ENCODE assay signal across 22 cellular contexts in genomic region chr3:57577786-57578185, GRCh38. TPM values are rescaled to one million over a fixed set of nuclear protein-coding genes. Genes with fewer than 3 reads are reported as not detected.
DNase-seq lines count a peak whose midpoint lies in the region; ATAC-seq and TF ChIP-seq lines count a peak whose summit lies in the region.
"Had no signal": no experiment of that assay in that cellular context is flagged by ENCODE, and none has a peak within 500 bp of the region (broad histone marks: within the 10 kb centered on the region; RNA-seq: fewer than 3 reads in every experiment).

No MANE protein-coding gene starts in this region.

- no peak overlapping the region for H3K4me3 Mint-ChIP-seq in activated CD4-positive, alpha-beta T cell treated with anti-CD3 and anti-CD28 coated beads, Interleukin-2, amount 10 ng/mL, durations not matched to agents 24 days and 14 days
- H3K4me3 Mint-ChIP-seq in CD4-positive, CD25-positive, alpha-beta regulatory T cell = no peak overlapping the region
- H3K4me3 Mint-ChIP-seq in central memory CD8-positive, alpha-beta T cell = no peak overlapping the region
- H3K4me3 Mint-ChIP-seq in osteocyte (ENCODE audit: unreplicated experiment) = no peak overlapping the region
- H3K4me3 Mint-ChIP-seq: activated naive CD4-positive, alpha-beta T cell treated with anti-CD3 and anti-CD28 coated beads, Interleukin-2, amount 10 ng/mL, durations not matched to agents 7 days and 5 days; dendritic cell treated with granulocyte-macrophage colony-stimulating factor and Interleukin-4, amounts not matched to agents 40 ng/mL and 50 ng/mL, for 4 days had no signal

- H3K27ac Mint-ChIP-seq in activated CD4-positive, alpha-beta T cell treated with anti-CD3 and anti-CD28 coated beads, Interleukin-2, amount 10 ng/mL, durations not matched to agents 24 days and 14 days = peak overlapping the region; percentile 34
- peak overlapping the region; percentile 18 to 92 (median 78) for H3K27ac Mint-ChIP-seq in CD4-positive, CD25-positive, alpha-beta regulatory T cell
- peak overlapping the region; percentile 66 for H3K27ac Mint-ChIP-seq in central memory CD8-positive, alpha-beta T cell (ENCODE audit: low read depth)
- H3K27ac Mint-ChIP-seq in osteocyte (ENCODE audit: unreplicated experiment) = peak overlapping the region; percentile 10
- H3K27ac Mint-ChIP-seq: activated naive CD4-positive, alpha-beta T cell treated with anti-CD3 and anti-CD28 coated beads, Interleukin-2, amount 10 ng/mL, durations not matched to agents 7 days and 5 days; dendritic cell treated with granulocyte-macrophage colony-stimulating factor and Interleukin-4, amounts not matched to agents 40 ng/mL and 50 ng/mL, for 4 days had no signal

- no peak for DNase-seq in activated CD4-positive, alpha-beta T cell treated with anti-CD3 and anti-CD28 coated beads, Interleukin-2, amount 10 ng/mL, durations not matched to agents 24 days and 14 days
- DNase-seq in activated CD4-positive, alpha-beta T cell treated with anti-CD3 and anti-CD28 coated beads for 4 hours = no peak
- no peak for DNase-seq in CD4-positive, CD25-positive, alpha-beta regulatory T cell
- DNase-seq in central memory CD8-positive, alpha-beta T cell (ENCODE audit: low spot score in 2 of 2) = no peak
- DNase-seq in osteocyte (ENCODE audit: extremely low spot score, unreplicated experiment) = no peak
- no peak for DNase-seq in stimulated activated CD4-positive, alpha-beta T cell treated with anti-CD3 and anti-CD28 coated beads, Interleukin-1b, Interleukin-23, amount 100 ng/mL, for 48 hours
- DNase-seq in SHP77 (lab: John Stamatoyannopoulos, UW) = no peak
- DNase-seq in ovary = no peak
- DNase-seq: activated CD8-positive, alpha-beta memory T cell treated with anti-CD3 and anti-CD28 coated beads for 24 hours; activated naive CD4-positive, alpha-beta T cell treated with anti-CD3 and anti-CD28 coated beads, Interleukin-2, amount 10 ng/mL, durations not matched to agents 7 days and 5 days; aorta; DMS79; GF-D8; NCI-H1417 treated with DMSO at 0.1 percent for 48 hours; NCI-H446; pancreas; right lobe of liver; SK-N-SH; stimulated activated CD4-positive, alpha-beta T cell treated with anti-CD3 and anti-CD28 coated beads, Interleukin-15, amount 100 ng/mL, for 24 hours had no signal

- H3K4me1 Mint-ChIP-seq in activated CD4-positive, alpha-beta T cell treated with anti-CD3 and anti-CD28 coated beads, Interleukin-2, amount 10 ng/mL, durations not matched to agents 24 days and 14 days = peaks cover 13% of the 10 kb centered on the region
- peaks cover 17 to 25% (median 17%) of the 10 kb centered on the region in 4 donors for H3K4me1 Mint-ChIP-seq in CD4-positive, CD25-positive, alpha-beta regulatory T cell
- peaks cover 20% of the 10 kb centered on the region for H3K4me1 Mint-ChIP-seq in central memory CD8-positive, alpha-beta T cell
- H3K4me1 Mint-ChIP-seq in osteocyte (ENCODE audit: unreplicated experiment) = peaks cover 7% of the 10 kb centered on the region

- 88 to 92% (median 89%) methylated on average over 9 of the region's 9 CpGs for WGBS in ovary, 3 donors

- H3K36me3 ChIP-seq in CD4-positive, CD25-positive, alpha-beta regulatory T cell (ENCODE audit: control insufficient read depth, insufficient read depth, low read length) = peaks cover 63% of the 10 kb centered on the region
- H3K36me3 ChIP-seq in ovary = no peaks in the 10 kb centered on the region

- H3K27ac ChIP-seq in CD4-positive, CD25-positive, alpha-beta regulatory T cell (ENCODE audit: insufficient read depth, low read length, poor library complexity, severe bottlenecking) = no peak overlapping the region
- H3K27ac ChIP-seq in ovary = no peak overlapping the region
- H3K27ac ChIP-seq: pancreas, right lobe of liver had no signal

- H3K27me3 Mint-ChIP-seq in activated CD4-positive, alpha-beta T cell treated with anti-CD3 and anti-CD28 coated beads, Interleukin-2, amount 10 ng/mL, durations not matched to agents 24 days and 14 days = no peaks in the 10 kb centered on the region
- H3K27me3 Mint-ChIP-seq in CD4-positive, CD25-positive, alpha-beta regulatory T cell = no peaks in the 10 kb centered on the region
- H3K27me3 Mint-ChIP-seq in central memory CD8-positive, alpha-beta T cell = no peaks in the 10 kb centered on the region
- no peaks in the 10 kb centered on the region for H3K27me3 Mint-ChIP-seq in osteocyte (ENCODE audit: unreplicated experiment)
- H3K27me3 Mint-ChIP-seq: activated naive CD4-positive, alpha-beta T cell treated with anti-CD3 and anti-CD28 coated beads, Interleukin-2, amount 10 ng/mL, durations not matched to agents 7 days and 5 days; dendritic cell treated with granulocyte-macrophage colony-stimulating factor and Interleukin-4, amounts not matched to agents 40 ng/mL and 50 ng/mL, for 4 days had no signal

- no peaks in the 10 kb centered on the region for H3K9me3 ChIP-seq in CD4-positive, CD25-positive, alpha-beta regulatory T cell (ENCODE audit: control insufficient read depth in 2 of 2, low read length in 2 of 2)
- H3K9me3 ChIP-seq in ovary = no peaks in the 10 kb centered on the region
- H3K9me3 ChIP-seq: pancreas, right lobe of liver, SK-N-SH had no signal

- intact Hi-C loops in activated CD4-positive, alpha-beta T cell treated with anti-CD3 and anti-CD28 coated beads, Interleukin-2, amount 10 ng/mL, durations not matched to agents 24 days and 14 days (cut with micrococcal nuclease) = no loop called here
- intact Hi-C loops in ovary (cut with DNase I) = no loop called here

- H3K27me3 ChIP-seq in CD4-positive, CD25-positive, alpha-beta regulatory T cell (ENCODE audit: control insufficient read depth, insufficient read depth, low read length) = no peaks in the 10 kb centered on the region
- no peaks in the 10 kb centered on the region for H3K27me3 ChIP-seq in ovary
- H3K27me3 ChIP-seq: pancreas, right lobe of liver had no signal

- no peaks in the 10 kb centered on the region for H3K4me1 ChIP-seq in CD4-positive, CD25-positive, alpha-beta regulatory T cell (ENCODE audit: control insufficient read depth, insufficient read depth, low read length, poor library complexity, severe bottlenecking)
- no peaks in the 10 kb centered on the region for H3K4me1 ChIP-seq in ovary (ENCODE audit: insufficient read depth)
- H3K4me1 ChIP-seq: right lobe of liver had no signal

- TF ChIP-seq POLR2A in ovary (IDR thresholded peaks at IDR 0.05) = no peak

- H3K36me3 Mint-ChIP-seq in activated CD4-positive, alpha-beta T cell treated with anti-CD3 and anti-CD28 coated beads, Interleukin-2, amount 10 ng/mL, durations not matched to agents 24 days and 14 days (ENCODE audit: low read depth) = peaks cover 48% of the 10 kb centered on the region
- peaks cover 24% of the 10 kb centered on the region for H3K36me3 Mint-ChIP-seq in CD4-positive, CD25-positive, alpha-beta regulatory T cell
- peaks cover 50% of the 10 kb centered on the region for H3K36me3 Mint-ChIP-seq in central memory CD8-positive, alpha-beta T cell (ENCODE audit: insufficient read depth)
- peaks cover 45% of the 10 kb centered on the region for H3K36me3 Mint-ChIP-seq in osteocyte (ENCODE audit: unreplicated experiment)

- no peak overlapping the region for H3K4me3 ChIP-seq in CD4-positive, CD25-positive, alpha-beta regulatory T cell (ENCODE audit: low read depth, low read length)
- H3K4me3 ChIP-seq in ovary = no peak overlapping the region
- H3K4me3 ChIP-seq: pancreas, right lobe of liver had no signal

- no peak for ATAC-seq in CD4-positive, CD25-positive, alpha-beta regulatory T cell (ENCODE audit: low read depth in 2 of 2)
- no peak for ATAC-seq in central memory CD8-positive, alpha-beta T cell (replicated peaks; ENCODE audit: extremely low read depth, poor library complexity, severe bottlenecking)
- ATAC-seq: pancreas, right lobe of liver had no signal

- TF ChIP-seq CTCF in osteocyte (IDR thresholded peaks at IDR 0.05) (no peak), ovary (IDR thresholded peaks at IDR 0.05) (no peak)

- H3K9me3 Mint-ChIP-seq in activated CD4-positive, alpha-beta T cell treated with anti-CD3 and anti-CD28 coated beads, Interleukin-2, amount 10 ng/mL, durations not matched to agents 24 days and 14 days = no peaks in the 10 kb centered on the region
- H3K9me3 Mint-ChIP-seq in CD4-positive, CD25-positive, alpha-beta regulatory T cell = no peaks in the 10 kb centered on the region
- no peaks in the 10 kb centered on the region for H3K9me3 Mint-ChIP-seq in central memory CD8-positive, alpha-beta T cell
- H3K9me3 Mint-ChIP-seq in osteocyte (ENCODE audit: unreplicated experiment) = no peaks in the 10 kb centered on the region
- H3K9me3 Mint-ChIP-seq: activated naive CD4-positive, alpha-beta T cell treated with anti-CD3 and anti-CD28 coated beads, Interleukin-2, amount 10 ng/mL, durations not matched to agents 7 days and 5 days; dendritic cell treated with granulocyte-macrophage colony-stimulating factor and Interleukin-4, amounts not matched to agents 40 ng/mL and 50 ng/mL, for 4 days had no signal

- no peak for TF ChIP-seq EP300 in ovary (IDR thresholded peaks at IDR 0.05)

RNA-seq across cellular contexts. Expression of gene ARF4, which starts 19.4 kb away (rescaled TPM):
- total RNA-seq in activated CD4-positive, alpha-beta T cell treated with anti-CD3 and anti-CD28 coated beads, Interleukin-2, amount 10 ng/mL, durations not matched to agents 24 days and 14 days = 84.4 and 91.4 TPM in 2 replicates
- 84.6 TPM for total RNA-seq in CD4-positive, CD25-positive, alpha-beta regulatory T cell
- polyA plus RNA-seq in CD4-positive, CD25-positive, alpha-beta regulatory T cell = 100 to 1,000 TPM; 123 to 144 (median 132) TPM
- total RNA-seq in osteocyte = 250 and 252 TPM in 2 replicates
- total RNA-seq in ovary = 100 to 1,000 TPM in 6 of 7 donors, 10 to 100 TPM in 1; 84.5 to 149 (median 131) TPM
- 100 to 1,000 TPM; 119 to 295 TPM for polyA plus RNA-seq in ovary

RNA-seq across cellular contexts. Expression of gene PDE12, which starts 21.7 kb away (rescaled TPM):
- total RNA-seq in activated CD4-positive, alpha-beta T cell treated with anti-CD3 and anti-CD28 coated beads, Interleukin-2, amount 10 ng/mL, durations not matched to agents 24 days and 14 days = 34.4 TPM in 2 replicates
- total RNA-seq in CD4-positive, CD25-positive, alpha-beta regulatory T cell = 33.2 TPM
- 10 to 100 TPM; 16.0 to 26.2 (median 19.1) TPM for polyA plus RNA-seq in CD4-positive, CD25-positive, alpha-beta regulatory T cell
- total RNA-seq in osteocyte = 15.3 and 15.8 TPM in 2 replicates
- 10 to 100 TPM in 6 of 7 donors, 1 to 10 TPM in 1; 8.7 to 24.2 (median 17.8) TPM for total RNA-seq in ovary
- polyA plus RNA-seq in ovary = 1 to 10 TPM; 4.6 to 7.3 TPM

RNA-seq across cellular contexts. Expression of gene DNAH12, which starts 33.6 kb away (rescaled TPM):
- total RNA-seq in activated CD4-positive, alpha-beta T cell treated with anti-CD3 and anti-CD28 coated beads, Interleukin-2, amount 10 ng/mL, durations not matched to agents 24 days and 14 days = not detected in 2 replicates
- 0.22 TPM for total RNA-seq in CD4-positive, CD25-positive, alpha-beta regulatory T cell
- polyA plus RNA-seq in CD4-positive, CD25-positive, alpha-beta regulatory T cell = not detected
- total RNA-seq in osteocyte = 0.05 and 0.08 TPM in 2 replicates
- total RNA-seq in ovary = 10 to 100 TPM in 1 of 7 donors, 1 to 10 TPM in 2, under 1 TPM in 4; 0.20 to 20.1 (median 0.95) TPM
- under 1 TPM; 0.28 to 0.29 TPM for polyA plus RNA-seq in ovary
- total RNA-seq: A172, kidney epithelial cell had no signal
- polyA plus RNA-seq: aorta had no signal

Comparison
In these comparisons a context has a peak if more than half of its experiments do, and no peak if none do; other contexts are left out.
1. H3K27ac Mint-ChIP-seq: peak in every context shown above with its lines; median percentile 78 in CD4-positive, CD25-positive, alpha-beta regulatory T cell; 66 in central memory CD8-positive, alpha-beta T cell; 34 in activated CD4-positive, alpha-beta T cell treated with anti-CD3 and anti-CD28 coated beads, Interleukin-2, amount 10 ng/mL, durations not matched to agents 24 days and 14 days; 10 in osteocyte.